ENCODE assay signal across 8 cellular contexts in genomic region chr1:34162852-34163766, GRCh38. TPM values are rescaled to one million over a fixed set of nuclear protein-coding genes. Genes with fewer than 3 reads are reported as not detected.
A peak's percentile ranks its signal among the peaks of the same experiment; 100 is the strongest.
DNase-seq lines count a peak whose midpoint lies in the region; ATAC-seq and TF ChIP-seq lines count a peak whose summit lies in the region.

No MANE protein-coding gene starts in this region.

- no peak overlapping the region for H3K4me3 Mint-ChIP-seq in MCF 10A (ENCODE audit: unreplicated experiment)

- H3K27me3 ChIP-seq in left lung = peaks cover 49 to 99% of the 10 kb centered on the region in 2 donors

- H3K9me3 Mint-ChIP-seq in MCF 10A (ENCODE audit: unreplicated experiment) = peaks cover 37% of the 10 kb centered on the region

- H3K27ac Mint-ChIP-seq in MCF 10A (ENCODE audit: low read depth, unreplicated experiment) = no peak overlapping the region

- H2AFZ ChIP-seq in OCI-LY7 (ENCODE audit: low read length) = no peak overlapping the region

- intact Hi-C loops in MCF 10A (cut with micrococcal nuclease) (no loop called here), OCI-LY7 (cut with micrococcal nuclease; ENCODE audit: unreplicated experiment) (no loop called here), left lung (cut with DNase I) (no loop called here)

- no peak for TF ChIP-seq CTCF in MCF 10A (IDR thresholded peaks at IDR 0.05; ENCODE audit: unreplicated experiment)
- peak; percentile 52; the same call in 1 of the 2 replicates for TF ChIP-seq CTCF in OCI-LY7 (conservative IDR thresholded peaks at IDR 0.05; ENCODE audit: low read length)
- TF ChIP-seq CTCF in left lung (IDR thresholded peaks at IDR 0.05) = peak; percentile 34 to 48

- CTCF ChIA-PET in MCF 10A (lab: Yijun Ruan, JAX) = interaction anchor here (0.7 kb wide), 1 partner anchor 36 kb away, joined by 3 read pairs; no protein-coding TSS in a partner anchor
- CTCF ChIA-PET in OCI-LY7 (lab: Charles Lee; ENCODE audit: unreplicated experiment) = no interaction called here

- no peaks in the 10 kb centered on the region for H3K4me1 ChIP-seq in OCI-LY7 (ENCODE audit: insufficient read depth, low read length, poor library complexity, severe bottlenecking)
- peaks cover 11 to 33% of the 10 kb centered on the region in 2 donors for H3K4me1 ChIP-seq in left lung

- ATAC-seq in HG02981 (IDR thresholded peaks at IDR 0.05; ENCODE audit: unreplicated experiment) = peak; percentile 75
- peak; percentile 98 for ATAC-seq in left lung

- H3K4me2 ChIP-seq in OCI-LY7 (ENCODE audit: low read length) = no peak overlapping the region

- H3K79me2 ChIP-seq in OCI-LY7 (ENCODE audit: insufficient read depth, low read depth, low read length) = no peaks in the 10 kb centered on the region

- no TSS peak for BruUV-seq in MCF 10A (replicated peaks; lab: Mats Ljungman, UMichigan)
- BruUV-seq in OCI-LY7 (replicated peaks; lab: Mats Ljungman, UMichigan) = no TSS peak

- no peaks in the 10 kb centered on the region for H3K27me3 Mint-ChIP-seq in MCF 10A (ENCODE audit: insufficient read depth, unreplicated experiment)

- H3K36me3 ChIP-seq in OCI-LY7 (ENCODE audit: insufficient read depth, low read length) (no peaks in the 10 kb centered on the region), left lung (no peaks in the 10 kb centered on the region)

- H4K20me1 ChIP-seq in OCI-LY7 (ENCODE audit: insufficient read depth, low read length) = no peaks in the 10 kb centered on the region

- H3K9me3 ChIP-seq in OCI-LY7 (ENCODE audit: low read length) = no peaks in the 10 kb centered on the region
- H3K9me3 ChIP-seq in left lung = no peaks in the 10 kb centered on the region

- no peaks in the 10 kb centered on the region for H3K4me1 Mint-ChIP-seq in MCF 10A (ENCODE audit: insufficient read depth, unreplicated experiment)

- DNase-seq in T47D (ENCODE audit: low read depth in 1 of 2, low spot score in 1 of 2) = peak; percentile 16 to 62
- no peak for DNase-seq in MCF 10A (ENCODE audit: unreplicated experiment)
- DNase-seq in OCI-LY7 (ENCODE audit: low spot score) = peak; percentile 4
- DNase-seq in dedifferentiated amniotic fluid mesenchymal stem cell (ENCODE audit: extremely low spot score) = peak; percentile 72
- DNase-seq in left lung = peak; percentile 76 to 89
- peak; percentile 5 to 9 for DNase-seq in stimulated activated CD8-positive, alpha-beta memory T cell treated with anti-CD3 and anti-CD28 coated beads, Interleukin-7, amount 100 ng/mL, for 48 hours (ENCODE audit: extremely low read depth in 1 of 2, low read depth in 1 of 2)
- DNase-seq in NK-92 (lab: John Stamatoyannopoulos, UW; ENCODE audit: unreplicated experiment) = no peak

- H3K9me2 ChIP-seq in OCI-LY7 (ENCODE audit: insufficient read depth, low read length) = no peaks in the 10 kb centered on the region

- no peak overlapping the region for H3K27ac ChIP-seq in OCI-LY7 (ENCODE audit: low read depth, low read length, poor library complexity, severe bottlenecking)
- no peak overlapping the region for H3K27ac ChIP-seq in left lung

- in situ Hi-C loops in T47D (cut with HindIII; ENCODE audit: low pct_unique_long_range_greater_than_20kb, low sequenced_read_pairs) = no loop called here

- no peaks in the 10 kb centered on the region for H3K36me3 Mint-ChIP-seq in MCF 10A (ENCODE audit: insufficient read depth, unreplicated experiment)

- H3K4me3 ChIP-seq in OCI-LY7 (ENCODE audit: low read depth, low read length, poor library complexity, severe bottlenecking) (no peak overlapping the region), left lung (peak overlapping the region; percentile 28)

- POLR2A ChIA-PET in MCF 10A (lab: Yijun Ruan, JAX) (no interaction called here), OCI-LY7 (lab: Charles Lee) (no interaction called here)

RNA-seq across cellular contexts. Expression of gene CSMD2, which starts 1.9 kb away (rescaled TPM):
- total RNA-seq in MCF 10A (2022) (not detected in 2 replicates), OCI-LY7 (2022) (not detected in 2 replicates), left lung (under 1 TPM; 0.52 to 0.81 TPM)
- not detected in 2 replicates for total RNA-seq in OCI-LY7 (2014; rRNA removed; shearing (Covaris generic))

RNA-seq across cellular contexts. Expression of gene C1orf94, which starts 13.6 kb away (rescaled TPM):
- total RNA-seq in MCF 10A (2022) (not detected in 2 replicates), OCI-LY7 (2022) (not detected in 2 replicates), left lung (not detected)
- total RNA-seq in OCI-LY7 (2014; rRNA removed; shearing (Covaris generic)) = not detected in 2 replicates

Comparison
In these comparisons a context has a peak if more than half of its experiments do, and no peak if none do; other contexts are left out.
1. DNase-seq: peak in T47D (2 of 2), OCI-LY7 (single experiment), dedifferentiated amniotic fluid mesenchymal stem cell (single experiment), left lung (2 of 2) and stimulated activated CD8-positive, alpha-beta memory T cell treated with anti-CD3 and anti-CD28 coated beads, Interleukin-7, amount 100 ng/mL, for 48 hours (2 of 2); none in MCF 10A (single experiment) and NK-92 (single experiment).